8 cellular contexts compared by ENCODE assay signal in the genomic region with DNA sequence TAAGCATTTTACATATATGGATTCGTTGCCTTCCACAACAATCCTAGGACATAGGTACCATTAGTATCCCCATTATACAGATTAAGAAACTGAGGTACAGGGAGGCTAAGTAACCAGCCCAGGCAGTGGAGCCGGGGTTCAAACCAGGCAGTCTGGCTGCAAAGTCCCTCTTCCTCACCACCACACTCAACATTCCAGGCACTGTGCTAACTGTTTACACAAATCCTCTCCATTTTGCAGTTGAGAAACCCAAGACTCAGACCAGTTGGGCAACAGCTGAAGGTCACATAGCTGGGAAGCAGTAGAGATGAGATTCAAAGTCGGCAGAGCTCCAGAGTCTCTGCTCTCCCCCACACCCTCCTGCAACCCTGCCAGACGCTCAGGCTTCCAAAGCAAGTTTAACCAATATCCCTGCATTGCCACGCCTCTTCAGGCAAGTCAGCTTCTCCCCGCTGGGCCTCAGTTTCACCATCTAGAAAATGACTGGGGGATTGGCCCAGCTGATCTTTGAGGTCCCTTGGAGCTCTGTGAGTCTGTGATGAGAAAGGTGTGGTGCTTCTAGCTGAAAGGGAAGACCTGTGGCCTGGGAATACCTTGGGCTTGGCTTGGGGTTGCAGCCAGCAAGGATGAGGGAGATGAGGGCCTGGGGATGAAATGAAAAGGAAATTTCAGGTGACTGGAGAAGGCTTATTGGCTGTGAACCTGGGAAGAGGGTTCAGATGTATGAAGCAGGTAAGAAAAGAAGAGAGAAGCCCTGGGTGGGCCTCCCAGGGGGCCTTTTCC. TPM values are rescaled to one million over a fixed set of nuclear protein-coding genes. Genes with fewer than 3 reads are reported as not detected.
DNase-seq lines count a peak whose midpoint lies in the region; ATAC-seq and TF ChIP-seq lines count a peak whose summit lies in the region.

No MANE protein-coding gene starts in this region.

- H3K4me3 Mint-ChIP-seq in activated T-cell treated with anti-CD3 and anti-CD28 coated beads, Interleukin-2, amount 50 U/mL, for 72 hours, result no peak overlapping the region
- no peak overlapping the region for H3K4me3 Mint-ChIP-seq in stimulated activated naive CD8-positive, alpha-beta T cell treated with anti-CD3 and anti-CD28 coated beads, Interleukin-15, Interleukin-2, amounts not matched to agents 100 ng/mL and 50 ng/mL, for 24 hours

- H3K4me1 ChIP-seq in right atrium auricular region, result peaks cover 0 to 90% of the 10 kb centered on the region in 2 donors

- no peak for ATAC-seq in activated T-cell treated with anti-CD3 and anti-CD28 coated beads, Interleukin-2, amount 50 U/mL, for 72 hours (replicated peaks in 1 of 2)
- ATAC-seq in GM18873 (IDR thresholded peaks at IDR 0.05; ENCODE audit: low FRiP score, unreplicated experiment) (no peak), HG02885 (IDR thresholded peaks at IDR 0.05; ENCODE audit: poor library complexity, unreplicated experiment) (no peak), GM18909 (IDR thresholded peaks at IDR 0.05; ENCODE audit: poor library complexity, unreplicated experiment) (no peak)

- peaks cover 14 to 28% of the 10 kb centered on the region in 2 donors for H3K36me3 Mint-ChIP-seq in activated T-cell treated with anti-CD3 and anti-CD28 coated beads, Interleukin-2, amount 50 U/mL, for 72 hours (ENCODE audit: insufficient read depth in 2 of 2)
- H3K36me3 Mint-ChIP-seq in stimulated activated naive CD8-positive, alpha-beta T cell treated with anti-CD3 and anti-CD28 coated beads, Interleukin-15, Interleukin-2, amounts not matched to agents 100 ng/mL and 50 ng/mL, for 24 hours (ENCODE audit: low read depth), result peaks cover 49% of the 10 kb centered on the region

- H3K36me3 ChIP-seq in right atrium auricular region, result no peaks in the 10 kb centered on the region

- peak overlapping the region; percentile 83 to 87 for H3K27ac ChIP-seq in right atrium auricular region

- TF ChIP-seq CTCF in right atrium auricular region (IDR thresholded peaks at IDR 0.05), result no peak

- no peaks in the 10 kb centered on the region for H3K9me3 Mint-ChIP-seq in activated T-cell treated with anti-CD3 and anti-CD28 coated beads, Interleukin-2, amount 50 U/mL, for 72 hours
- no peaks in the 10 kb centered on the region for H3K9me3 Mint-ChIP-seq in stimulated activated naive CD8-positive, alpha-beta T cell treated with anti-CD3 and anti-CD28 coated beads, Interleukin-15, Interleukin-2, amounts not matched to agents 100 ng/mL and 50 ng/mL, for 24 hours

- H3K4me3 ChIP-seq in right atrium auricular region, result no peak overlapping the region

- DNase-seq in HS-5 (ENCODE audit: low read depth) (peak; percentile 82), right atrium auricular region (ENCODE audit: low spot score) (peak; percentile 90), activated gamma-delta T cell treated with Interleukin-2 at 50 U/mL for 16 hours (no peak)
- no peak for DNase-seq in activated T-cell treated with anti-CD3 and anti-CD28 coated beads, Interleukin-2, amount 50 U/mL, for 72 hours

- H3K27me3 Mint-ChIP-seq in activated T-cell treated with anti-CD3 and anti-CD28 coated beads, Interleukin-2, amount 50 U/mL, for 72 hours (ENCODE audit: low read depth), result no peaks in the 10 kb centered on the region
- H3K27me3 Mint-ChIP-seq in stimulated activated naive CD8-positive, alpha-beta T cell treated with anti-CD3 and anti-CD28 coated beads, Interleukin-15, Interleukin-2, amounts not matched to agents 100 ng/mL and 50 ng/mL, for 24 hours, result no peaks in the 10 kb centered on the region

- peaks cover 100% of the 10 kb centered on the region for H3K4me1 Mint-ChIP-seq in activated T-cell treated with anti-CD3 and anti-CD28 coated beads, Interleukin-2, amount 50 U/mL, for 72 hours (ENCODE audit: low read depth)
- H3K4me1 Mint-ChIP-seq in stimulated activated naive CD8-positive, alpha-beta T cell treated with anti-CD3 and anti-CD28 coated beads, Interleukin-15, Interleukin-2, amounts not matched to agents 100 ng/mL and 50 ng/mL, for 24 hours (ENCODE audit: low read depth), result peaks cover 99% of the 10 kb centered on the region

- H3K27ac Mint-ChIP-seq in activated T-cell treated with anti-CD3 and anti-CD28 coated beads, Interleukin-2, amount 50 U/mL, for 72 hours, result peak overlapping the region; percentile 49
- H3K27ac Mint-ChIP-seq in stimulated activated naive CD8-positive, alpha-beta T cell treated with anti-CD3 and anti-CD28 coated beads, Interleukin-15, Interleukin-2, amounts not matched to agents 100 ng/mL and 50 ng/mL, for 24 hours, result peak overlapping the region; percentile 54

- H3K27me3 ChIP-seq in right atrium auricular region, result no peaks in the 10 kb centered on the region

- H3K9me3 ChIP-seq in right atrium auricular region, result no peaks in the 10 kb centered on the region

RNA-seq across cellular contexts. Expression of a gene that starts 14.0 kb away (rescaled TPM):
- total RNA-seq in activated T-cell treated with anti-CD3 and anti-CD28 coated beads, Interleukin-2, amount 50 U/mL, for 72 hours, result 100 to 1,000 TPM; 311 to 371 TPM
- total RNA-seq in right atrium auricular region, result under 1 TPM in 1 of 2 donors, not detected in 1; 0.28 TPM

RNA-seq across cellular contexts. Expression of a gene that starts 49.9 kb away (rescaled TPM):
- 10 to 100 TPM in 1 of 2 donors, 1 to 10 TPM in 1; 9.9 to 10.6 TPM for total RNA-seq in activated T-cell treated with anti-CD3 and anti-CD28 coated beads, Interleukin-2, amount 50 U/mL, for 72 hours
- not detected for total RNA-seq in right atrium auricular region

Comparison
In these comparisons a context has a peak if more than half of its experiments do, and no peak if none do; other contexts are left out.
1. DNase-seq: peak in HS-5 (single experiment) and right atrium auricular region (single experiment); none in activated T-cell treated with anti-CD3 and anti-CD28 coated beads, Interleukin-2, amount 50 U/mL, for 72 hours (0 of 2) and activated gamma-delta T cell treated with Interleukin-2 at 50 U/mL for 16 hours (single experiment).
2. RNA of a gene that starts 14.0 kb away (total RNA-seq): 311 to 371 TPM in activated T-cell treated with anti-CD3 and anti-CD28 coated beads, Interleukin-2, amount 50 U/mL, for 72 hours; 0.28 TPM in right atrium auricular region; every median in the first group is over 100 times any median in the second.
3. RNA of a gene that starts 49.9 kb away (total RNA-seq): 9.9 to 10.6 TPM in activated T-cell treated with anti-CD3 and anti-CD28 coated beads, Interleukin-2, amount 50 U/mL, for 72 hours; not detected in right atrium auricular region; every median in the first group is over 10 times any median in the second.